Comparison of ENCODE assay signal across 8 cellular contexts in genomic region chrX:16712116-16712824, GRCh38. TPM values are rescaled to one million over a fixed set of nuclear protein-coding genes. Genes with fewer than 3 reads are reported as not detected.
A peak's percentile ranks its signal among the peaks of the same experiment; 100 is the strongest.
DNase-seq lines count a peak whose midpoint lies in the region; ATAC-seq and TF ChIP-seq lines count a peak whose summit lies in the region.

A gene with protein sequence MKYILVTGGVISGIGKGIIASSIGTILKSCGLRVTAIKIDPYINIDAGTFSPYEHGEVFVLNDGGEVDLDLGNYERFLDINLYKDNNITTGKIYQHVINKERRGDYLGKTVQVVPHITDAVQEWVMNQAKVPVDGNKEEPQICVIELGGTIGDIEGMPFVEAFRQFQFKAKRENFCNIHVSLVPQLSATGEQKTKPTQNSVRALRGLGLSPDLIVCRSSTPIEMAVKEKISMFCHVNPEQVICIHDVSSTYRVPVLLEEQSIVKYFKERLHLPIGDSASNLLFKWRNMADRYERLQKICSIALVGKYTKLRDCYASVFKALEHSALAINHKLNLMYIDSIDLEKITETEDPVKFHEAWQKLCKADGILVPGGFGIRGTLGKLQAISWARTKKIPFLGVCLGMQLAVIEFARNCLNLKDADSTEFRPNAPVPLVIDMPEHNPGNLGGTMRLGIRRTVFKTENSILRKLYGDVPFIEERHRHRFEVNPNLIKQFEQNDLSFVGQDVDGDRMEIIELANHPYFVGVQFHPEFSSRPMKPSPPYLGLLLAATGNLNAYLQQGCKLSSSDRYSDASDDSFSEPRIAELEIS (minus strand): TSS chrX:16712669. CDS start chrX:16702902, 9,767 bp downstream.

- H3K36me3 Mint-ChIP-seq in activated CD4-positive, alpha-beta T cell treated with anti-CD3 and anti-CD28 coated beads, Interleukin-2, amount 10 ng/mL, durations not matched to agents 7 days and 5 days (ENCODE audit: low read depth) = peaks cover 3% of the 10 kb centered on the region

- peaks cover 18% of the 10 kb centered on the region for H3K4me1 Mint-ChIP-seq in activated CD4-positive, alpha-beta T cell treated with anti-CD3 and anti-CD28 coated beads, Interleukin-2, amount 10 ng/mL, durations not matched to agents 7 days and 5 days

- TF ChIP-seq CTCF in A673 (conservative IDR thresholded peaks at IDR 0.05; ENCODE audit: low read depth, low read length) = no peak
- no peak for TF ChIP-seq CTCF in lower leg skin (IDR thresholded peaks at IDR 0.05)

- no peaks in the 10 kb centered on the region for H3K9me3 ChIP-seq in A673 (ENCODE audit: low read depth, low read length, poor library complexity, severe bottlenecking)

- peak; percentile 78 for DNase-seq in A673 (ENCODE audit: low spot score)
- peak; percentile 40 for DNase-seq in NCI-H2171 treated with DMSO at 0.1 percent for 48 hours (lab: John Stamatoyannopoulos, UW)
- peak; percentile 35 for DNase-seq in activated CD4-positive, alpha-beta T cell treated with anti-CD3 and anti-CD28 coated beads, Interleukin-2, amount 10 ng/mL, durations not matched to agents 7 days and 5 days
- DNase-seq in ecto neural progenitor cell (ENCODE audit: low spot score) = peak; percentile 82
- DNase-seq in lower leg skin (ENCODE audit: low spot score in 2 of 2) = peak; percentile 28 to 93
- peak; percentile 22 to 43 (median 28) for DNase-seq in stimulated activated CD4-positive, alpha-beta T cell treated with anti-CD3 and anti-CD28 coated beads, TNF-alpha, amount 100 ng/mL, for 48 hours (ENCODE audit: low read depth in 3 of 3)

- no peaks in the 10 kb centered on the region for H3K4me1 ChIP-seq in A673 (ENCODE audit: insufficient read depth, low read length, poor library complexity, severe bottlenecking)

- no peaks in the 10 kb centered on the region for H3K9me3 Mint-ChIP-seq in activated CD4-positive, alpha-beta T cell treated with anti-CD3 and anti-CD28 coated beads, Interleukin-2, amount 10 ng/mL, durations not matched to agents 7 days and 5 days

- H3K4me3 ChIP-seq in A673 (ENCODE audit: low read depth, low read length, poor library complexity, severe bottlenecking) = peak within 1 kb of the TSS; percentile 67
- peak within 1 kb of the TSS; percentile 55 for H3K4me3 ChIP-seq in lower leg skin (ENCODE audit: low read depth, poor library complexity, severe bottlenecking)

- no peaks in the 10 kb centered on the region for H3K36me3 ChIP-seq in A673 (ENCODE audit: insufficient read depth, low read length, poor library complexity, severe bottlenecking)

- 4% methylated on average over 30 of the region's 62 CpGs; no CpG with 5 or more reads in 1 of the 2 donors for WGBS in lower leg skin, 2 donors

- peak within 1 kb of the TSS; percentile 87 for H3K27ac Mint-ChIP-seq in activated CD4-positive, alpha-beta T cell treated with anti-CD3 and anti-CD28 coated beads, Interleukin-2, amount 10 ng/mL, durations not matched to agents 7 days and 5 days

- TF ChIP-seq POLR2A in lower leg skin (IDR thresholded peaks at IDR 0.05) = no peak

- H3K27ac ChIP-seq in A673 (ENCODE audit: low read depth, low read length, poor library complexity, severe bottlenecking) = peak within 1 kb of the TSS; percentile 87

- peak within 1 kb of the TSS; percentile 82 for H3K4me3 Mint-ChIP-seq in activated CD4-positive, alpha-beta T cell treated with anti-CD3 and anti-CD28 coated beads, Interleukin-2, amount 10 ng/mL, durations not matched to agents 7 days and 5 days

- peak; percentile 50 for ATAC-seq in GM18499 (IDR thresholded peaks at IDR 0.05; ENCODE audit: insufficient read depth, unreplicated experiment)
- ATAC-seq in HG02870 (IDR thresholded peaks at IDR 0.05; ENCODE audit: unreplicated experiment) = peak; percentile 68

- H3K27me3 ChIP-seq in A673 (replicated peaks; ENCODE audit: insufficient read depth, low read depth, low read length, poor library complexity) = peaks cover 21% of the 10 kb centered on the region

- intact Hi-C loops in A673 (cut with micrococcal nuclease; ENCODE audit: unreplicated experiment) (no loop called here), lower leg skin (cut with DNase I; ENCODE audit: low total_unique reads) (loop anchor here (10.0 kb wide), 1 partner anchor 857 kb away; the partner anchor contains the start of gene AP1S2)

- H3K27me3 Mint-ChIP-seq in activated CD4-positive, alpha-beta T cell treated with anti-CD3 and anti-CD28 coated beads, Interleukin-2, amount 10 ng/mL, durations not matched to agents 7 days and 5 days = no peaks in the 10 kb centered on the region

- POLR2A ChIA-PET in A673 (lab: Charles Lee; ENCODE audit: low non-redundant PET) = no interaction called here
- POLR2A ChIA-PET in activated CD4-positive, alpha-beta T cell treated with anti-CD3 and anti-CD28 coated beads, Interleukin-2, amount 10 ng/mL, durations not matched to agents 7 days and 5 days (lab: Charles Lee) = interaction anchor here (0.6 kb wide), 1 partner anchor 10 kb away, joined by 3 read pairs; no protein-coding TSS in a partner anchor

- CTCF ChIA-PET in A673 (lab: Charles Lee) = interaction anchor here (0.7 kb wide), 1 partner anchor 863 kb away, joined by 11 read pairs; no protein-coding TSS in a partner anchor
- CTCF ChIA-PET in activated CD4-positive, alpha-beta T cell treated with anti-CD3 and anti-CD28 coated beads, Interleukin-2, amount 10 ng/mL, durations not matched to agents 7 days and 5 days (lab: Charles Lee) = interaction anchor here (0.6 to 0.9 kb wide), 2 partner anchors 12 to 1833 kb away, joined by 3 to 4 read pairs; no protein-coding TSS in a partner anchor

- no TSS peak for BruUV-seq in A673 (replicated peaks; lab: Mats Ljungman, UMichigan)

RNA-seq across cellular contexts. Expression of the gene that starts here (rescaled TPM):
- total RNA-seq in A673 (2021) (15.6 and 20.5 TPM in 2 replicates), lower leg skin (10 to 100 TPM in 2 of 4 donors, 1 to 10 TPM in 2; 6.7 to 11.1 (median 9.3) TPM)
- 1 to 10 TPM; 4.0 to 4.1 TPM for total RNA-seq in activated CD4-positive, alpha-beta T cell treated with anti-CD3 and anti-CD28 coated beads, Interleukin-2, amount 10 ng/mL, durations not matched to agents 7 days and 5 days

Comparison
In these comparisons a context has a peak if more than half of its experiments do, and no peak if none do; other contexts are left out.
1. Peak in every context shown above with its lines: DNase-seq, ATAC-seq, H3K4me3 ChIP-seq and H3K27ac ChIP-seq.
2. DNase-seq: peak in every context shown above with its lines; median percentile 82 in ecto neural progenitor cell; 78 in A673; 60 in lower leg skin; 40 in NCI-H2171 treated with DMSO at 0.1 percent for 48 hours; 35 in activated CD4-positive, alpha-beta T cell treated with anti-CD3 and anti-CD28 coated beads, Interleukin-2, amount 10 ng/mL, durations not matched to agents 7 days and 5 days; 28 in stimulated activated CD4-positive, alpha-beta T cell treated with anti-CD3 and anti-CD28 coated beads, TNF-alpha, amount 100 ng/mL, for 48 hours.